34 cellular contexts compared by ENCODE assay signal in the genomic region with DNA sequence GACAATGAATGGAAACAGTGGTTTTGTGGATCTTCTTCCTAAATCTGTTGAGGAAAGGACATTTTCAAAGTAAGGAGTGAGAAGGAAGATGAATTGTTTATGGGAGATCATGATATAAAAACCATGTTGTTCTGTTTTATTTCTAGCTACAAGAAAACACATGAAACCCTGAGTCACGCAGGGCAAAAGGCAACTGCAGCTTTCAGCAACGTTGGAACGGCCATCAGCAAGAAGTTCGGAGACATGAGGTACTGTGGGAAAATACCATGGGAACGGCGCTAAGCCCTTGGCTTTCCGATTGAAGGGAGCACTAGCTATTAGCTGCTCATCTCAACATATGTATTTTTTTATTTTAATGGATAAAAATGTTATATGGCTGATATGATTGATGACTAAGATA.
"Had no signal": no experiment of that assay in that cellular context is flagged by ENCODE, and none has a peak within 500 bp of the region (broad histone marks: within the 10 kb centered on the region; RNA-seq: fewer than 3 reads in every experiment).

No MANE protein-coding gene starts in this region.

- H3K36me3 ChIP-seq: MG63, SJCRH30 had no signal

- H3K4me3 ChIP-seq: MG63, PC-9, SJCRH30, SK-N-MC had no signal

- DNase-seq: Kasumi-1, KG1, MG63, NCI-H1048, NCI-H1092 treated with DMSO at 0.1 percent for 48 hours, NCI-H1105 treated with DMSO at 0.1 percent for 48 hours, NCI-H1417, NCI-H1436, NCI-H146, NCI-H1694, NCI-H187, NCI-H1930, NCI-H2029 treated with DMSO at 0.1 percent for 48 hours, NCI-H2081 treated with DMSO at 0.1 percent for 48 hours, NCI-H2107, NCI-H2171, NCI-H2227 treated with DMSO at 0.1 percent for 48 hours, NCI-H345, NCI-H446, NCI-H510A, NCI-H524, NCI-H526, NCI-H69, NCI-H748 treated with DMSO at 0.1 percent for 48 hours, NCI-H82, PC-9, SHP77, SIG-M5, SJCRH30 had no signal

- ATAC-seq: Panc1, Right ventricle myocardium inferior, SK-N-SH treated with all-trans-retinoic acid at 6 μM for 48 hours had no signal

- H2AFZ ChIP-seq: PC-9 had no signal

- H3K27ac ChIP-seq: PC-9, RWPE1, SJCRH30, SK-N-MC had no signal

- H3K27me3 ChIP-seq: MG63, SJCRH30 had no signal

- H3K4me2 ChIP-seq: PC-9 had no signal

- H3K9me3 ChIP-seq: MG63, SJCRH30 had no signal
